10 cellular contexts compared by ENCODE assay signal in the genomic region with DNA sequence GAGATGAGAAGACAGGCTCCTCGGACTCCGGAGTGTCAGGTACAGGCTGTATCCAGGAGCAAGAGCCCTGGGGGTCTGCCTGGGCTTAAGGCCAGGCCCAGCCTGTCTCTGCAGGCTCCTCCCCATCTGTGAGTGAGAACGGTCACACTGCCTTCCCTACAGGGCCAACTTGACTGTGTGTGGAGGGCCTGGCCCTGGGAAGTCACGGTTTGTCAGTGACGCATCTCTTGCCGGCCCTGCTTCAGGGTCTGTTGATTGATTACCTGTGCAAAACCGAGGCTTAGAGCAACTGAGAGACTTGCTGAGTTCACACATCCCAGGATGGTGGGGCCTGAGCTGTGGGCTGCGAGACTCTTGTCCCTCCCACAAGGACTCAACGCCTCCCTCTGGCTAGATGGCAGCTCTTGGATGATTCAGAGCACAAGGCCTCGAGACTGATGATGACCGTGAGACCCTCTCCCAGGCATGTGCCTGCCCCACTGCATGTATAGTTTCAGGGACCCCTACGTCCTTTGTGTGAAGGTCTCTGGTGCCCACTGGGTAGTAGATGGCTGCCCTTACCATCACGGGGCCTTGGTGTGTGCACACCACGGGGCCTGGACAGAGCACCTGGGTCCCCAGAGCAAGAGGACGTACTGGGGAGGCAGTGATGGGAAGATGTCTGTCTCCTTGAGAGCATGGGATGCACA. TPM values are rescaled to one million over a fixed set of nuclear protein-coding genes. Genes with fewer than 3 reads are reported as not detected.
DNase-seq lines count a peak whose midpoint lies in the region; ATAC-seq and TF ChIP-seq lines count a peak whose summit lies in the region.
"Had no signal": no experiment of that assay in that cellular context is flagged by ENCODE, and none has a peak within 500 bp of the region (broad histone marks: within the 10 kb centered on the region; RNA-seq: fewer than 3 reads in every experiment).

No MANE protein-coding gene starts in this region.

- H3K4me1 Mint-ChIP-seq in CD4-positive, CD25-positive, alpha-beta regulatory T cell: peaks cover 4 to 94% (median 55%) of the 10 kb centered on the region in 4 donors
- peaks cover 91% of the 10 kb centered on the region for H3K4me1 Mint-ChIP-seq in nephron progenitor cell

- ATAC-seq in CD4-positive, CD25-positive, alpha-beta regulatory T cell (ENCODE audit: low read depth in 2 of 2): no peak

- intact Hi-C loops in colonic mucosa (cut with DNase I): no loop called here

- peaks cover 69% of the 10 kb centered on the region for H3K36me3 ChIP-seq in CD4-positive, CD25-positive, alpha-beta regulatory T cell (ENCODE audit: control insufficient read depth, insufficient read depth, low read length)
- no peaks in the 10 kb centered on the region for H3K36me3 ChIP-seq in colonic mucosa
- H3K36me3 ChIP-seq in BE2C: peaks cover 24% of the 10 kb centered on the region

- peak overlapping the region; percentile 100 for H3K27ac Mint-ChIP-seq in CD4-positive, CD25-positive, alpha-beta regulatory T cell
- peak overlapping the region; percentile 73 for H3K27ac Mint-ChIP-seq in nephron progenitor cell

- no peaks in the 10 kb centered on the region for H3K27me3 ChIP-seq in CD4-positive, CD25-positive, alpha-beta regulatory T cell (ENCODE audit: control insufficient read depth, insufficient read depth, low read length)
- H3K27me3 ChIP-seq in colonic mucosa: no peaks in the 10 kb centered on the region
- H3K27me3 ChIP-seq in BE2C: no peaks in the 10 kb centered on the region

- peak overlapping the region; percentile 75 for H3K4me3 ChIP-seq in CD4-positive, CD25-positive, alpha-beta regulatory T cell (ENCODE audit: low read depth, low read length)
- H3K4me3 ChIP-seq in NB4 (ENCODE audit: low read depth, low read length): no peak overlapping the region
- no peak overlapping the region for H3K4me3 ChIP-seq in colonic mucosa
- H3K4me3 ChIP-seq in BE2C (ENCODE audit: low read depth, low read length): no peak overlapping the region

- TF ChIP-seq POLR2A in NB4 (IDR thresholded peaks at IDR 0.05; ENCODE audit: extremely low read depth, insufficient read length): no peak

- H3K4me1 ChIP-seq in CD4-positive, CD25-positive, alpha-beta regulatory T cell (ENCODE audit: control insufficient read depth, insufficient read depth, low read length, poor library complexity, severe bottlenecking): peaks cover 95% of the 10 kb centered on the region
- H3K4me1 ChIP-seq in colonic mucosa (peaks cover 42% of the 10 kb centered on the region), BE2C (peaks cover 15% of the 10 kb centered on the region)

- peak overlapping the region; percentile 94 for H3K27ac ChIP-seq in CD4-positive, CD25-positive, alpha-beta regulatory T cell (ENCODE audit: insufficient read depth, low read length, poor library complexity, severe bottlenecking)
- H3K27ac ChIP-seq in colonic mucosa: no peak overlapping the region

- TF ChIP-seq CTCF in NB4 (IDR thresholded peaks at IDR 0.05; ENCODE audit: low read depth, low read length): no peak
- no peak for TF ChIP-seq CTCF in colonic mucosa (IDR thresholded peaks at IDR 0.05)
- TF ChIP-seq CTCF in nephron progenitor cell (IDR thresholded peaks at IDR 0.05): no peak
- TF ChIP-seq CTCF in BE2C (IDR thresholded peaks at IDR 0.05; ENCODE audit: low read depth, low read length): no peak

- peaks cover 0 to 5% (median 0%) of the 10 kb centered on the region in 7 donors for H3K9me3 Mint-ChIP-seq in CD4-positive, CD25-positive, alpha-beta regulatory T cell
- no peaks in the 10 kb centered on the region for H3K9me3 Mint-ChIP-seq in nephron progenitor cell

- peaks cover 27% of the 10 kb centered on the region for H3K27me3 Mint-ChIP-seq in CD4-positive, CD25-positive, alpha-beta regulatory T cell
- H3K27me3 Mint-ChIP-seq in nephron progenitor cell (ENCODE audit: low read depth, poor library complexity): no peaks in the 10 kb centered on the region

- no peaks in the 10 kb centered on the region for H3K9me3 ChIP-seq in CD4-positive, CD25-positive, alpha-beta regulatory T cell (ENCODE audit: control insufficient read depth in 2 of 2, low read length in 2 of 2)
- H3K9me3 ChIP-seq in colonic mucosa (no peaks in the 10 kb centered on the region), BE2C (no peaks in the 10 kb centered on the region)

- peak overlapping the region; percentile 30 to 66 for H3K9ac ChIP-seq in colonic mucosa (ENCODE audit: low read depth in 2 of 2, low read length in 2 of 2)

- H3K4me3 Mint-ChIP-seq in CD4-positive, CD25-positive, alpha-beta regulatory T cell: peak overlapping the region; percentile 77 to 99 (median 90)
- H3K4me3 Mint-ChIP-seq in nephron progenitor cell: peak overlapping the region; percentile 25

- DNase-seq in CD4-positive, CD25-positive, alpha-beta regulatory T cell: peak in 1 of 3 donors; percentile 54
- DNase-seq in NB4 (ENCODE audit: low read depth): peak; percentile 38
- no peak for DNase-seq in colonic mucosa
- peak; percentile 53 for DNase-seq in nephron progenitor cell
- DNase-seq in NCI-H1092 treated with DMSO at 0.1 percent for 48 hours (lab: John Stamatoyannopoulos, UW): no peak
- DNase-seq in NCI-H345 (lab: John Stamatoyannopoulos, UW): no peak
- no peak for DNase-seq in BE2C
- no peak for DNase-seq in DMS 273 (lab: John Stamatoyannopoulos, UW; ENCODE audit: unreplicated experiment)
- DNase-seq: IMR-90, NCI-H774 had no signal

- H3K36me3 Mint-ChIP-seq in CD4-positive, CD25-positive, alpha-beta regulatory T cell: peaks cover 78% of the 10 kb centered on the region
- peaks cover 56% of the 10 kb centered on the region for H3K36me3 Mint-ChIP-seq in nephron progenitor cell (ENCODE audit: low read depth)

RNA-seq across cellular contexts. Expression of gene RBM38, which starts 6.0 kb away (rescaled TPM):
- 322 TPM for total RNA-seq in CD4-positive, CD25-positive, alpha-beta regulatory T cell
- polyA plus RNA-seq in CD4-positive, CD25-positive, alpha-beta regulatory T cell: 100 to 1,000 TPM in 2 of 4 donors, 10 to 100 TPM in 2; 71.9 to 163 (median 102) TPM
- total RNA-seq in colonic mucosa: 10 to 100 TPM; 41.3 to 43.1 TPM
- 24.9 TPM for polyA plus RNA-seq in BE2C (2012; ENCODE audit: insufficient read depth, insufficient read length, low read depth)

RNA-seq across cellular contexts. Expression of gene RAE1, which starts 46.1 kb away (rescaled TPM):
- total RNA-seq in CD4-positive, CD25-positive, alpha-beta regulatory T cell: 33.0 TPM
- polyA plus RNA-seq in CD4-positive, CD25-positive, alpha-beta regulatory T cell: 10 to 100 TPM; 34.5 to 52.1 (median 42.8) TPM
- total RNA-seq in colonic mucosa: 10 to 100 TPM; 20.3 to 29.3 TPM
- 75.8 TPM for polyA plus RNA-seq in BE2C (2012; ENCODE audit: insufficient read depth, insufficient read length, low read depth)

Comparison
In these comparisons a context has a peak if more than half of its experiments do, and no peak if none do; other contexts are left out.
1. DNase-seq: peak in NB4 (single experiment) and nephron progenitor cell (single experiment); none in colonic mucosa (single experiment), NCI-H1092 treated with DMSO at 0.1 percent for 48 hours (single experiment), NCI-H345 (single experiment), BE2C (single experiment) and DMS 273 (single experiment).